Comparison of ENCODE assay signal across 20 cellular contexts in genomic region chr4:8088966-8089491, GRCh38.
"Had no signal": no experiment of that assay in that cellular context is flagged by ENCODE, and none has a peak within 500 bp of the region (broad histone marks: within the 10 kb centered on the region; RNA-seq: fewer than 3 reads in every experiment).

No MANE protein-coding gene starts in this region.

- H3K27ac ChIP-seq: hepatocyte, neural progenitor cell, ovary, right lobe of liver, thoracic aorta, tibial nerve, upper lobe of left lung had no signal

- DNase-seq: cortex of kidney; effector memory CD8-positive, alpha-beta T cell; head of caudate nucleus; left colon; left ventricle myocardium superior; naive thymus-derived CD4-positive, alpha-beta T cell; nucleus accumbens; ovary; retina; small intestine; stimulated activated CD4-positive, alpha-beta T cell treated with anti-CD3 and anti-CD28 coated beads, Interleukin-15, amount 100 ng/mL, for 24 hours; stimulated activated CD4-positive, alpha-beta T cell treated with anti-CD3 and anti-CD28 coated beads, Interleukin-2, amount 100 ng/mL, for 48 hours; stimulated activated naive B cell treated with anti-CD40 and anti-IgM and Interleukin-4, amounts not matched to agents 10 μg/mL and 1 μg/mL and 100 μg/mL, for 72 hours; upper lobe of left lung had no signal

- H3K4me3 ChIP-seq: hepatocyte, lung, neural progenitor cell, ovary, right lobe of liver, thoracic aorta, tibial nerve, upper lobe of left lung had no signal

- H3K27me3 ChIP-seq: hepatocyte, neural progenitor cell, ovary, right lobe of liver, tibial nerve, upper lobe of left lung had no signal

- ATAC-seq: effector memory CD8-positive, alpha-beta T cell; left ventricle myocardium superior; naive thymus-derived CD4-positive, alpha-beta T cell; stimulated activated naive B cell treated with anti-CD40 and anti-IgM and Interleukin-4, amounts not matched to agents 10 μg/mL and 1 μg/mL and 100 μg/mL, for 72 hours had no signal

- H3K4me1 ChIP-seq: neural progenitor cell, right lobe of liver, upper lobe of left lung had no signal

- H3K4me2 ChIP-seq: hepatocyte, neural progenitor cell had no signal

- H3K9ac ChIP-seq: neural progenitor cell had no signal

- H3K36me3 ChIP-seq: ovary, right lobe of liver, thoracic aorta, tibial nerve, upper lobe of left lung had no signal

- H2AFZ ChIP-seq: hepatocyte, neural progenitor cell had no signal

- H3K9me3 ChIP-seq: ovary had no signal
